In genomic region chr1:84771895-84772294, GRCh38 we compare ENCODE assay signal across 12 cellular contexts.
DNase-seq lines count a peak whose midpoint lies in the region; ATAC-seq and TF ChIP-seq lines count a peak whose summit lies in the region.
"Had no signal": no experiment of that assay in that cellular context is flagged by ENCODE, and none has a peak within 500 bp of the region (broad histone marks: within the 10 kb centered on the region; RNA-seq: fewer than 3 reads in every experiment).

No MANE protein-coding gene starts in this region.

- DNase-seq in BE2C (no peak), Panc1 (ENCODE audit: low read depth, low spot score) (no peak), natural killer cell (no peak)
- no peak for DNase-seq in stimulated activated CD4-positive, alpha-beta T cell treated with anti-CD3 and anti-CD28 coated beads, Interleukin-15, amount 100 ng/mL, for 24 hours
- DNase-seq: spleen had no signal

- ATAC-seq in GM18861 (IDR thresholded peaks at IDR 0.05; ENCODE audit: unreplicated experiment) (peak; percentile 13), GM21825 (IDR thresholded peaks at IDR 0.05; ENCODE audit: unreplicated experiment) (peak; percentile 11), Panc1 (peak; percentile 66), HG03095 (IDR thresholded peaks at IDR 0.05; ENCODE audit: unreplicated experiment) (no peak), GM19452 (IDR thresholded peaks at IDR 0.05; ENCODE audit: unreplicated experiment) (no peak), natural killer cell (no peak)

- H3K27ac Mint-ChIP-seq in natural killer cell = no peak overlapping the region

- no peaks in the 10 kb centered on the region for H3K9me3 Mint-ChIP-seq in natural killer cell

- H3K36me3 Mint-ChIP-seq in natural killer cell = no peaks in the 10 kb centered on the region

- in situ Hi-C loops in Panc1 (cut with HindIII; ENCODE audit: low pct_unique_long_range_greater_than_20kb, low sequenced_read_pairs) = no loop called here

- POLR2A ChIA-PET in Panc1 (lab: Charles Lee) = no interaction called here

- H3K27ac ChIP-seq in Panc1 (ENCODE audit: low read length) = no peak overlapping the region
- H3K27ac ChIP-seq: adrenal gland, spleen, tibial artery had no signal

- intact Hi-C loops in Panc1 (cut with micrococcal nuclease; ENCODE audit: unreplicated experiment) = loop anchor here (5.0 to 10.0 kb wide), 2 partner anchors 837 to 865 kb away; no protein-coding TSS in a partner anchor
- intact Hi-C loops in natural killer cell (cut with micrococcal nuclease) = loop anchor here (1.0 to 5.0 kb wide), 3 partner anchors 330 to 865 kb away; no protein-coding TSS in a partner anchor

- CTCF ChIA-PET in Panc1 (lab: Charles Lee) = interaction anchor here (0.6 to 2.0 kb wide), 9 partner anchors 10 to 1825 kb away, joined by 3 to 8 read pairs (median 4); no protein-coding TSS in a partner anchor

- no peaks in the 10 kb centered on the region for H3K27me3 ChIP-seq in BE2C
- H3K27me3 ChIP-seq in Panc1 (ENCODE audit: control insufficient read depth, insufficient read depth, low read length) = 0 out of 2 replicates have a peak, but pooled peaks cover 6% of the 10 kb centered on the region
- H3K27me3 ChIP-seq: adrenal gland, MG63, tibial artery had no signal

- H3K4me3 Mint-ChIP-seq in natural killer cell = no peak overlapping the region

- H3K4me3 ChIP-seq in BE2C (ENCODE audit: low read depth, low read length) (no peak overlapping the region), Panc1 (ENCODE audit: low read depth in 2 of 2, low read length in 2 of 2) (no peak overlapping the region)
- H3K4me3 ChIP-seq: adrenal gland, MG63, spleen, tibial artery had no signal

- H3K4me1 ChIP-seq in BE2C (no peaks in the 10 kb centered on the region), Panc1 (ENCODE audit: control insufficient read depth, insufficient read depth, low read length) (peaks cover 6% of the 10 kb centered on the region; the same call in 1 of the 2 replicates)
- H3K4me1 ChIP-seq: adrenal gland, tibial artery had no signal

- TF ChIP-seq CTCF in BE2C (IDR thresholded peaks at IDR 0.05; ENCODE audit: low read depth, low read length) = peak; percentile 5; the same call in 1 of the 2 replicates
- no peak for TF ChIP-seq CTCF in Panc1 (IDR thresholded peaks at IDR 0.05)
- no peak for TF ChIP-seq CTCF in natural killer cell (IDR thresholded peaks at IDR 0.05)

- H3K27me3 Mint-ChIP-seq in natural killer cell (ENCODE audit: low read depth in 2 of 2) = peaks cover 11 to 15% of the 10 kb centered on the region in 2 donors

- BruUV-seq in Panc1 (replicated peaks; lab: Mats Ljungman, UMichigan) = no TSS peak

- no peaks in the 10 kb centered on the region for H3K4me1 Mint-ChIP-seq in natural killer cell

- H3K36me3 ChIP-seq in BE2C (no peaks in the 10 kb centered on the region), Panc1 (ENCODE audit: control insufficient read depth, insufficient read depth, low read length) (no peaks in the 10 kb centered on the region)
- H3K36me3 ChIP-seq: adrenal gland, MG63, spleen, tibial artery had no signal

- H3K9me3 ChIP-seq in BE2C (no peaks in the 10 kb centered on the region), Panc1 (ENCODE audit: control insufficient read depth, insufficient read depth, low read depth, low read length) (no peaks in the 10 kb centered on the region)
- H3K9me3 ChIP-seq: adrenal gland, MG63, spleen, tibial artery had no signal

Comparison
In these comparisons a context has a peak if more than half of its experiments do, and no peak if none do; other contexts are left out.
1. ATAC-seq: peak in GM18861 (single experiment), GM21825 (single experiment) and Panc1 (single experiment); none in HG03095 (single experiment), GM19452 (single experiment) and natural killer cell (0 of 3).